1 cellular context compared by ENCODE assay signal in genomic region chr5:172383231-172383802, GRCh38.
A peak's percentile ranks its signal among the peaks of the same experiment; 100 is the strongest.
TF ChIP-seq lines count a peak whose summit lies in the region.

No MANE protein-coding gene starts in this region.

TF ChIP-seq in HepG2, 621 proteins besides CTCF, POLR2A, EP300 and RAD21 (continued from another document and continues in another):
- TF ChIP-seq ZNF687 (CRISPR knock-in tag; IDR thresholded peaks at IDR 0.05) (peak; percentile 44; the same call in 1 of the 2 replicates), ZNF12 (CRISPR knock-in tag; IDR thresholded peaks at IDR 0.05) (0 out of 2 replicates have a peak, but pooled peaks have one; percentile 32), ERF (CRISPR knock-in tag; IDR thresholded peaks at IDR 0.05) (peak; percentile 35; the same call in 1 of the 2 replicates), LBX2 (CRISPR knock-in tag; IDR thresholded peaks at IDR 0.05; ENCODE audit: borderline replicate concordance) (no peak), CEBPZ (IDR thresholded peaks at IDR 0.05; ENCODE audit: low read length) (no peak), ZSCAN21 (CRISPR knock-in tag; IDR thresholded peaks at IDR 0.05; ENCODE audit: borderline replicate concordance) (no peak), IRF2 (CRISPR knock-in tag; IDR thresholded peaks at IDR 0.05) (peak; percentile 53; the same call in 1 of the 2 replicates), MXD3 (CRISPR knock-in tag; IDR thresholded peaks at IDR 0.05) (no peak), ZNF343 (CRISPR knock-in tag; IDR thresholded peaks at IDR 0.05) (no peak), CEBPB (IDR thresholded peaks at IDR 0.05; ENCODE audit: borderline replicate concordance, low read depth, low read length) (no peak), PHF21A (CRISPR knock-in tag; IDR thresholded peaks at IDR 0.05) (peak; percentile 85), BRD4 (CRISPR knock-in tag; IDR thresholded peaks at IDR 0.05) (no peak), GLMP (CRISPR knock-in tag; IDR thresholded peaks at IDR 0.05; ENCODE audit: borderline replicate concordance) (no peak), ZHX1 (CRISPR knock-in tag; IDR thresholded peaks at IDR 0.05; ENCODE audit: low read depth) (no peak), ZSCAN22 (CRISPR knock-in tag; IDR thresholded peaks at IDR 0.05) (0 out of 2 replicates have a peak, but pooled peaks have one; percentile 39), SSRP1 (CRISPR knock-in tag; IDR thresholded peaks at IDR 0.05) (no peak), ZNF24 (IDR thresholded peaks at IDR 0.05) (no peak), DPF2 (CRISPR knock-in tag; IDR thresholded peaks at IDR 0.05; ENCODE audit: borderline replicate concordance, low read depth) (peak; percentile 78; the same call in 1 of the 2 replicates), ZNF580 (CRISPR knock-in tag; IDR thresholded peaks at IDR 0.05; ENCODE audit: borderline replicate concordance, low read depth) (no peak), ELF3 (CRISPR knock-in tag; IDR thresholded peaks at IDR 0.05) (peak; percentile 61; the same call in 1 of the 2 replicates), ZNF350 (CRISPR knock-in tag; IDR thresholded peaks at IDR 0.05; ENCODE audit: borderline replicate concordance, low read depth) (no peak), ZKSCAN8 (CRISPR knock-in tag; IDR thresholded peaks at IDR 0.05; ENCODE audit: borderline replicate concordance) (peak; percentile 87; the same call in 1 of the 2 replicates), ZBTB33 (CRISPR knock-in tag; IDR thresholded peaks at IDR 0.05) (no peak), ZFP36L1 (CRISPR knock-in tag; IDR thresholded peaks at IDR 0.05) (0 out of 2 replicates have a peak, but pooled peaks have one; percentile 57), HNRNPUL1 (IDR thresholded peaks at IDR 0.05; ENCODE audit: low read depth, low read length) (no peak), ZNF704 (CRISPR knock-in tag; IDR thresholded peaks at IDR 0.05; ENCODE audit: borderline replicate concordance) (no peak), ZNF709 (CRISPR knock-in tag; IDR thresholded peaks at IDR 0.05) (no peak), ZNF780A (CRISPR knock-in tag; IDR thresholded peaks at IDR 0.05) (no peak), SNAPC2 (CRISPR knock-in tag; IDR thresholded peaks at IDR 0.05) (no peak), NCOA5 (CRISPR knock-in tag; IDR thresholded peaks at IDR 0.05) (no peak), RBAK (CRISPR knock-in tag; IDR thresholded peaks at IDR 0.05) (no peak), AHDC1 (CRISPR knock-in tag; IDR thresholded peaks at IDR 0.05; ENCODE audit: borderline replicate concordance) (peak; percentile 61; the same call in 1 of the 2 replicates), ZFX (CRISPR knock-in tag; IDR thresholded peaks at IDR 0.05; ENCODE audit: low read depth) (0 out of 2 replicates have a peak, but pooled peaks have one; percentile 28), ZNF264 (CRISPR knock-in tag; IDR thresholded peaks at IDR 0.05) (0 out of 2 replicates have a peak, but pooled peaks have one; percentile 41), RXRA (CRISPR knock-in tag; IDR thresholded peaks at IDR 0.05) (no peak; the same call in 1 of the 2 replicates)
